1 cellular context compared by ENCODE assay signal in the genomic region with DNA sequence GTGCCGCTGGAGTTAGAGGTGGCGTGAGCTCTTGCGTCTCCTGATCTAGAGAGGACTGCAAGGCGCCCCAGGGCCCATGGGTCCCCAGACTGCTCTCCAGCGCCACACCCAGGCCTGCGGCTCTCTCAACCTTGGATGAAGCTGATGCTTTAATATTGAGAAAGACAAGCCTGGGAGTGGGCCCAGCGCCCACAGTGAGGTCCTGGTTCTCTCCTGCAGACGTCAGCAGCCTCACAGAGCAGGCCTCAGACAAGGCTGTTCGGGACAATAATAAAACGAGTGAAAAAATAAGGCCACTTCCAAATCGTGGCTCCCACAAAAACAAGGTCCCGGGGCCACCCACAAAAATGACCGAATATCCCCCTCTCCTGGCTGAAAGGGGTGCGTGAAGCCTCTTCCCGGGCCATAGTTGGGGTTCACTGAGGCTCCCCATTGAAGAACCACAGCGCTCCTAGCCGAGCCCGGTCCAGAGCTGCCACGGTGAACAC.
TF ChIP-seq lines count a peak whose summit lies in the region.

No MANE protein-coding gene starts in this region.

TF ChIP-seq in K562, 482 proteins besides CTCF, POLR2A, EP300 and RAD21 (continued from another document):
- TF ChIP-seq NEUROD1 (IDR thresholded peaks at IDR 0.05; ENCODE audit: borderline replicate concordance, low read depth, low read length, partially characterized antibody), result no peak
- TF ChIP-seq ZNF23 (CRISPR knock-in tag; IDR thresholded peaks at IDR 0.05), result no peak
- TF ChIP-seq NR2F6 (CRISPR knock-in tag; IDR thresholded peaks at IDR 0.05), result no peak
- TF ChIP-seq SMARCE1 (IDR thresholded peaks at IDR 0.05), result no peak
- no peak for TF ChIP-seq ZNF134 (CRISPR knock-in tag; conservative IDR thresholded peaks at IDR 0.05)
- TF ChIP-seq, protein P1, sequence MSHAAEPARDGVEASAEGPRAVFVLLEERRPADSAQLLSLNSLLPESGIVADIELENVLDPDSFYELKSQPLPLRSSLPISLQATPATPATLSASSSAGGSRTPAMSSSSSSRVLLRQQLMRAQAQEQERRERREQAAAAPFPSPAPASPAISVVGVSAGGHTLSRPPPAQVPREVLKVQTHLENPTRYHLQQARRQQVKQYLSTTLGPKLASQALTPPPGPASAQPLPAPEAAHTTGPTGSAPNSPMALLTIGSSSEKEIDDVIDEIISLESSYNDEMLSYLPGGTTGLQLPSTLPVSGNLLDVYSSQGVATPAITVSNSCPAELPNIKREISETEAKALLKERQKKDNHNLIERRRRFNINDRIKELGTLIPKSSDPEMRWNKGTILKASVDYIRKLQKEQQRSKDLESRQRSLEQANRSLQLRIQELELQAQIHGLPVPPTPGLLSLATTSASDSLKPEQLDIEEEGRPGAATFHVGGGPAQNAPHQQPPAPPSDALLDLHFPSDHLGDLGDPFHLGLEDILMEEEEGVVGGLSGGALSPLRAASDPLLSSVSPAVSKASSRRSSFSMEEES (CRISPR knock-in tag; IDR thresholded peaks at IDR 0.05), result no peak
- TF ChIP-seq RBFOX2 (IDR thresholded peaks at IDR 0.05; ENCODE audit: low read depth, low read length), result no peak
- TF ChIP-seq, protein P2, sequence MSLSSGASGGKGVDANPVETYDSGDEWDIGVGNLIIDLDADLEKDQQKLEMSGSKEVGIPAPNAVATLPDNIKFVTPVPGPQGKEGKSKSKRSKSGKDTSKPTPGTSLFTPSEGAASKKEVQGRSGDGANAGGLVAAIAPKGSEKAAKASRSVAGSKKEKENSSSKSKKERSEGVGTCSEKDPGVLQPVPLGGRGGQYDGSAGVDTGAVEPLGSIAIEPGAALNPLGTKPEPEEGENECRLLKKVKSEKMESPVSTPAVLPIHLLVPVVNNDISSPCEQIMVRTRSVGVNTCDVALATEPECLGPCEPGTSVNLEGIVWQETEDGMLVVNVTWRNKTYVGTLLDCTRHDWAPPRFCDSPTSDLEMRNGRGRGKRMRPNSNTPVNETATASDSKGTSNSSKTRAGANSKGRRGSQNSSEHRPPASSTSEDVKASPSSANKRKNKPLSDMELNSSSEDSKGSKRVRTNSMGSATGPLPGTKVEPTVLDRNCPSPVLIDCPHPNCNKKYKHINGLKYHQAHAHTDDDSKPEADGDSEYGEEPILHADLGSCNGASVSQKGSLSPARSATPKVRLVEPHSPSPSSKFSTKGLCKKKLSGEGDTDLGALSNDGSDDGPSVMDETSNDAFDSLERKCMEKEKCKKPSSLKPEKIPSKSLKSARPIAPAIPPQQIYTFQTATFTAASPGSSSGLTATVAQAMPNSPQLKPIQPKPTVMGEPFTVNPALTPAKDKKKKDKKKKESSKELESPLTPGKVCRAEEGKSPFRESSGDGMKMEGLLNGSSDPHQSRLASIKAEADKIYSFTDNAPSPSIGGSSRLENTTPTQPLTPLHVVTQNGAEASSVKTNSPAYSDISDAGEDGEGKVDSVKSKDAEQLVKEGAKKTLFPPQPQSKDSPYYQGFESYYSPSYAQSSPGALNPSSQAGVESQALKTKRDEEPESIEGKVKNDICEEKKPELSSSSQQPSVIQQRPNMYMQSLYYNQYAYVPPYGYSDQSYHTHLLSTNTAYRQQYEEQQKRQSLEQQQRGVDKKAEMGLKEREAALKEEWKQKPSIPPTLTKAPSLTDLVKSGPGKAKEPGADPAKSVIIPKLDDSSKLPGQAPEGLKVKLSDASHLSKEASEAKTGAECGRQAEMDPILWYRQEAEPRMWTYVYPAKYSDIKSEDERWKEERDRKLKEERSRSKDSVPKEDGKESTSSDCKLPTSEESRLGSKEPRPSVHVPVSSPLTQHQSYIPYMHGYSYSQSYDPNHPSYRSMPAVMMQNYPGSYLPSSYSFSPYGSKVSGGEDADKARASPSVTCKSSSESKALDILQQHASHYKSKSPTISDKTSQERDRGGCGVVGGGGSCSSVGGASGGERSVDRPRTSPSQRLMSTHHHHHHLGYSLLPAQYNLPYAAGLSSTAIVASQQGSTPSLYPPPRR (CRISPR knock-in tag; IDR thresholded peaks at IDR 0.05; ENCODE audit: borderline replicate concordance), result no peak
- no peak for TF ChIP-seq CREM (IDR thresholded peaks at IDR 0.05; ENCODE audit: low read depth)
- peak; percentile 78; the same call in 1 of the 2 replicates for TF ChIP-seq CTBP1 (IDR thresholded peaks at IDR 0.05; ENCODE audit: borderline replicate concordance)
- TF ChIP-seq, protein P3, sequence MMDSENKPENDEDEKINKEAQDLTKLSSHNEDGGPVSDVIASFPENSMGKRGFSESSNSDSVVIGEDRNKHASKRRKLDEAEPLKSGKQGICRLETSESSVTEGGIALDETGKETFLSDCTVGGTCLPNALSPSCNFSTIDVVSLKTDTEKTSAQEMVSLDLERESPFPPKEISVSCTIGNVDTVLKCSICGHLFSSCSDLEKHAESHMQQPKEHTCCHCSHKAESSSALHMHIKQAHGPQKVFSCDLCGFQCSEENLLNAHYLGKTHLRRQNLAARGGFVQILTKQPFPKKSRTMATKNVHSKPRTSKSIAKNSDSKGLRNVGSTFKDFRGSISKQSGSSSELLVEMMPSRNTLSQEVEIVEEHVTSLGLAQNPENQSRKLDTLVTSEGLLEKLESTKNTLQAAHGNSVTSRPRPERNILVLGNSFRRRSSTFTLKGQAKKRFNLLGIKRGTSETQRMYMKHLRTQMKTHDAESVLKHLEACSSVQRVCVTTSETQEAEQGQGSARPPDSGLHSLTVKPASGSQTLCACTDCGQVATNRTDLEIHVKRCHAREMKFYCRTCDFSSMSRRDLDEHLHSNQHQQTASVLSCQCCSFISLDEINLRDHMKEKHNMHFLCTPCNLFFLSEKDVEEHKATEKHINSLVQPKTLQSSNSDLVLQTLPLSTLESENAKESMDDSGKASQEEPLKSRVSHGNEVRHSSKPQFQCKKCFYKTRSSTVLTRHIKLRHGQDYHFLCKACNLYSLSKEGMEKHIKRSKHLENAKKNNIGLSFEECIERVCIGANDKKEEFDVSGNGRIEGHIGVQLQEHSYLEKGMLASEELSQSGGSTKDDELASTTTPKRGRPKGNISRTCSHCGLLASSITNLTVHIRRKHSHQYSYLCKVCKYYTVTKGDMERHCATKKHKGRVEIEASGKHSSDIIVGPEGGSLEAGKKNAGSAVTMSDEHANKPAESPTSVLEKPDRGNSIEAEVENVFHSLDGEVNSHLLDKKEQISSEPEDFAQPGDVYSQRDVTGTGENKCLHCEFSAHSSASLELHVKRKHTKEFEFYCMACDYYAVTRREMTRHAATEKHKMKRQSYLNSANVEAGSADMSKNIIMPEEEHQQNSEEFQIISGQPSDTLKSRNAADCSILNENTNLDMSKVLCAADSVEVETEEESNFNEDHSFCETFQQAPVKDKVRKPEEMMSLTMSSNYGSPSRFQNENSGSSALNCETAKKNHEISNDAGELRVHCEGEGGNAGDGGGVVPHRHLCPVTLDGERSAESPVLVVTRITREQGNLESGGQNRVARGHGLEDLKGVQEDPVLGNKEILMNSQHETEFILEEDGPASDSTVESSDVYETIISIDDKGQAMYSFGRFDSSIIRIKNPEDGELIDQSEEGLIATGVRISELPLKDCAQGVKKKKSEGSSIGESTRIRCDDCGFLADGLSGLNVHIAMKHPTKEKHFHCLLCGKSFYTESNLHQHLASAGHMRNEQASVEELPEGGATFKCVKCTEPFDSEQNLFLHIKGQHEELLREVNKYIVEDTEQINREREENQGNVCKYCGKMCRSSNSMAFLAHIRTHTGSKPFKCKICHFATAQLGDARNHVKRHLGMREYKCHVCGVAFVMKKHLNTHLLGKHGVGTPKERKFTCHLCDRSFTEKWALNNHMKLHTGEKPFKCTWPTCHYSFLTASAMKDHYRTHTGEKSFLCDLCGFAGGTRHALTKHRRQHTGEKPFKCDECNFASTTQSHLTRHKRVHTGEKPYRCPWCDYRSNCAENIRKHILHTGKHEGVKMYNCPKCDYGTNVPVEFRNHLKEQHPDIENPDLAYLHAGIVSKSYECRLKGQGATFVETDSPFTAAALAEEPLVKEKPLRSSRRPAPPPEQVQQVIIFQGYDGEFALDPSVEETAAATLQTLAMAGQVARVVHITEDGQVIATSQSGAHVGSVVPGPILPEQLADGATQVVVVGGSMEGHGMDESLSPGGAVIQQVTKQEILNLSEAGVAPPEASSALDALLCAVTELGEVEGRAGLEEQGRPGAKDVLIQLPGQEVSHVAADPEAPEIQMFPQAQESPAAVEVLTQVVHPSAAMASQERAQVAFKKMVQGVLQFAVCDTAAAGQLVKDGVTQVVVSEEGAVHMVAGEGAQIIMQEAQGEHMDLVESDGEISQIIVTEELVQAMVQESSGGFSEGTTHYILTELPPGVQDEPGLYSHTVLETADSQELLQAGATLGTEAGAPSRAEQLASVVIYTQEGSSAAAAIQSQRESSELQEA (IDR thresholded peaks at IDR 0.05; ENCODE audit: low read depth), result no peak
- TF ChIP-seq HMGN3 (IDR thresholded peaks at IDR 0.05; ENCODE audit: borderline replicate concordance, extremely low read depth, insufficient read length, low read depth, low read length), result no peak
- no peak for TF ChIP-seq CEBPG (CRISPR knock-in tag; IDR thresholded peaks at IDR 0.05)
- 0 out of 4 replicates have a peak, but pooled peaks of 1 of the 2 experiments have one; percentile 11 for TF ChIP-seq CEBPG (tag; conservative IDR thresholded peaks at IDR 0.05 in 1 of 2, IDR thresholded peaks at IDR 0.05 in 1 of 2)
- TF ChIP-seq ATF7 (IDR thresholded peaks at IDR 0.05), result peak; percentile 67
- 0 out of 2 replicates have a peak, but pooled peaks have one; percentile 22 for TF ChIP-seq GABPA (tag; conservative IDR thresholded peaks at IDR 0.05; ENCODE audit: low read depth)
- no peak for TF ChIP-seq WHSC1 (IDR thresholded peaks at IDR 0.05; ENCODE audit: low read length)
- peak; percentile 75; the same call in 1 of the 2 replicates for TF ChIP-seq ZNF24 (IDR thresholded peaks at IDR 0.05)
- no peak for TF ChIP-seq CBFA2T2 (conservative IDR thresholded peaks at IDR 0.05)
- TF ChIP-seq XRCC5 (IDR thresholded peaks at IDR 0.05; ENCODE audit: low read depth, low read length), result peak; percentile 41; the same call in 1 of the 2 replicates
- no peak for TF ChIP-seq EHMT2 (IDR thresholded peaks at IDR 0.05)
- TF ChIP-seq MCM3 (IDR thresholded peaks at IDR 0.05), result no peak
- no peak for TF ChIP-seq NR2C2 (CRISPR knock-in tag; IDR thresholded peaks at IDR 0.05)
- TF ChIP-seq NR2C2 (tag; IDR thresholded peaks at IDR 0.05), result no peak
- 0 out of 2 replicates have a peak, but pooled peaks have one; percentile 26 for TF ChIP-seq TOE1 (IDR thresholded peaks at IDR 0.05; ENCODE audit: borderline replicate concordance)
- TF ChIP-seq TOE1 (CRISPR knock-in tag; IDR thresholded peaks at IDR 0.05; ENCODE audit: borderline replicate concordance, low read depth), result no peak
- no peak for TF ChIP-seq HNRNPL (IDR thresholded peaks at IDR 0.05; ENCODE audit: low read depth, low read length)
- TF ChIP-seq ARHGAP35 (IDR thresholded peaks at IDR 0.05; ENCODE audit: partially characterized antibody), result no peak
- TF ChIP-seq, protein P4, sequence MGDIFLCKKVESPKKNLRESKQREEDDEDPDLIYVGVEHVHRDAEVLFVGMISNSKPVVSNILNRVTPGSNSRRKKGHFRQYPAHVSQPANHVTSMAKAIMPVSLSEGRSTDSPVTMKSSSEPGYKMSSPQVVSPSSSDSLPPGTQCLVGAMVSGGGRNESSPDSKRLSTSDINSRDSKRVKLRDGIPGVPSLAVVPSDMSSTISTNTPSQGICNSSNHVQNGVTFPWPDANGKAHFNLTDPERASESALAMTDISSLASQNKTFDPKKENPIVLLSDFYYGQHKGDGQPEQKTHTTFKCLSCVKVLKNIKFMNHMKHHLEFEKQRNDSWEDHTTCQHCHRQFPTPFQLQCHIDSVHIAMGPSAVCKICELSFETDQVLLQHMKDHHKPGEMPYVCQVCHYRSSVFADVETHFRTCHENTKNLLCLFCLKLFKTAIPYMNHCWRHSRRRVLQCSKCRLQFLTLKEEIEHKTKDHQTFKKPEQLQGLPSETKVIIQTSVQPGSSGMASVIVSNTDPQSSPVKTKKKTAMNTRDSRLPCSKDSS (IDR thresholded peaks at IDR 0.05; ENCODE audit: low read depth, partially characterized antibody), result no peak
- TF ChIP-seq JUND (IDR thresholded peaks at IDR 0.05; ENCODE audit: borderline replicate concordance, low read depth, low read length), result peak; percentile 35; the same call in 1 of the 2 replicates
- no peak for TF ChIP-seq JUND (tag; IDR thresholded peaks at IDR 0.05; ENCODE audit: borderline replicate concordance, low read depth, low read length)
- TF ChIP-seq, protein P5, sequence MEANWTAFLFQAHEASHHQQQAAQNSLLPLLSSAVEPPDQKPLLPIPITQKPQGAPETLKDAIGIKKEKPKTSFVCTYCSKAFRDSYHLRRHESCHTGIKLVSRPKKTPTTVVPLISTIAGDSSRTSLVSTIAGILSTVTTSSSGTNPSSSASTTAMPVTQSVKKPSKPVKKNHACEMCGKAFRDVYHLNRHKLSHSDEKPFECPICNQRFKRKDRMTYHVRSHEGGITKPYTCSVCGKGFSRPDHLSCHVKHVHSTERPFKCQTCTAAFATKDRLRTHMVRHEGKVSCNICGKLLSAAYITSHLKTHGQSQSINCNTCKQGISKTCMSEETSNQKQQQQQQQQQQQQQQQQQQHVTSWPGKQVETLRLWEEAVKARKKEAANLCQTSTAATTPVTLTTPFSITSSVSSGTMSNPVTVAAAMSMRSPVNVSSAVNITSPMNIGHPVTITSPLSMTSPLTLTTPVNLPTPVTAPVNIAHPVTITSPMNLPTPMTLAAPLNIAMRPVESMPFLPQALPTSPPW (CRISPR knock-in tag; IDR thresholded peaks at IDR 0.05), result peak; percentile 56; the same call in 1 of the 2 replicates
- no peak for TF ChIP-seq ZNF551 (CRISPR knock-in tag; IDR thresholded peaks at IDR 0.05)
- TF ChIP-seq HDAC6 (IDR thresholded peaks at IDR 0.05; ENCODE audit: low read depth, low read length), result no peak
- TF ChIP-seq HNRNPH1 (optimal IDR thresholded peaks at IDR 0.05; ENCODE audit: low read depth, low read length), result no peak
- no peak for TF ChIP-seq RBM39 (optimal IDR thresholded peaks at IDR 0.05; ENCODE audit: low read depth, low read length)
- TF ChIP-seq STAT5B (CRISPR knock-in tag; IDR thresholded peaks at IDR 0.05), result no peak
- TF ChIP-seq, protein P6, sequence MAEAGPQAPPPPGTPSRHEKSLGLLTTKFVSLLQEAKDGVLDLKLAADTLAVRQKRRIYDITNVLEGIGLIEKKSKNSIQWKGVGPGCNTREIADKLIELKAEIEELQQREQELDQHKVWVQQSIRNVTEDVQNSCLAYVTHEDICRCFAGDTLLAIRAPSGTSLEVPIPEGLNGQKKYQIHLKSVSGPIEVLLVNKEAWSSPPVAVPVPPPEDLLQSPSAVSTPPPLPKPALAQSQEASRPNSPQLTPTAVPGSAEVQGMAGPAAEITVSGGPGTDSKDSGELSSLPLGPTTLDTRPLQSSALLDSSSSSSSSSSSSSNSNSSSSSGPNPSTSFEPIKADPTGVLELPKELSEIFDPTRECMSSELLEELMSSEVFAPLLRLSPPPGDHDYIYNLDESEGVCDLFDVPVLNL (CRISPR knock-in tag; IDR thresholded peaks at IDR 0.05; ENCODE audit: low read depth), result no peak
